ENCODE assay signal across 31 cellular contexts in genomic region chr12:32030676-32031075, GRCh38.
"Had no signal": no experiment of that assay in that cellular context is flagged by ENCODE, and none has a peak within 500 bp of the region (broad histone marks: within the 10 kb centered on the region; RNA-seq: fewer than 3 reads in every experiment).

No MANE protein-coding gene starts in this region.

- ATAC-seq: activated naive CD4-positive, alpha-beta T cell treated with anti-CD3 and anti-CD28 coated beads, Interleukin-2, amount 50 U/mL, for 72 hours; gastrocnemius medialis had no signal

- H3K4me1 ChIP-seq: ascending aorta, breast epithelium, esophagus muscularis mucosa, foreskin keratinocyte, heart left ventricle had no signal

- DNase-seq: activated CD4-positive, alpha-beta memory T cell treated with anti-CD3 and anti-CD28 coated beads, Interleukin-2, amount 10 ng/mL, durations not matched to agents 7 days and 5 days; activated CD4-positive, alpha-beta T cell treated with anti-CD3 and anti-CD28 coated beads for 1 hour; activated CD4-positive, alpha-beta T cell treated with anti-CD3 and anti-CD28 coated beads for 4 hours; activated CD4-positive, alpha-beta T cell treated with anti-CD3 and anti-CD28 coated beads, Interleukin-2, amount 10 ng/mL, durations not matched to agents 7 days and 5 days; activated CD4-positive, alpha-beta T cell treated with anti-CD3 and anti-CD28 coated beads, Interleukin-2, amount 50 U/mL, for 4 hours; activated CD8-positive, alpha-beta memory T cell treated with anti-CD3 and anti-CD28 coated beads, Interleukin-2, amount 50 U/mL, for 48 hours; activated gamma-delta T cell; activated naive CD4-positive, alpha-beta T cell; activated naive CD4-positive, alpha-beta T cell treated with anti-CD3 and anti-CD28 coated beads, Interleukin-2, amount 10 ng/mL, durations not matched to agents 7 days and 5 days; activated naive CD8-positive, alpha-beta T cell treated with anti-CD3 and anti-CD28 coated beads, Interleukin-2, amount 10 ng/mL, durations not matched to agents 7 days and 5 days; activated T-cell treated with anti-CD3 and anti-CD28 coated beads for 4 hours; activated T-cell treated with anti-CD3 and anti-CD28 coated beads, Interleukin-2, amount 50 U/mL, for 24 hours; activated T-cell treated with anti-CD3 and anti-CD28 coated beads, Interleukin-2, amount 50 U/mL, for 72 hours; central memory CD4-positive, alpha-beta T cell; cerebellar nuclear complex; dorsolateral prefrontal cortex; effector memory CD4-positive, alpha-beta T cell; endodermal cell; foreskin keratinocyte; gastrocnemius medialis; glutamatergic neuron; heart left ventricle; T-helper 2 cell had no signal

- H3K27ac Mint-ChIP-seq: activated CD4-positive, alpha-beta memory T cell treated with anti-CD3 and anti-CD28 coated beads, Interleukin-2, amount 10 ng/mL, durations not matched to agents 7 days and 5 days; activated CD4-positive, alpha-beta T cell treated with anti-CD3 and anti-CD28 coated beads, Interleukin-2, amount 10 ng/mL, durations not matched to agents 7 days and 5 days; activated naive CD4-positive, alpha-beta T cell treated with anti-CD3 and anti-CD28 coated beads, Interleukin-2, amount 10 ng/mL, durations not matched to agents 7 days and 5 days; activated naive CD4-positive, alpha-beta T cell treated with anti-CD3 and anti-CD28 coated beads, Interleukin-2, amount 50 U/mL, for 72 hours; activated naive CD8-positive, alpha-beta T cell treated with anti-CD3 and anti-CD28 coated beads, Interleukin-2, amount 10 ng/mL, durations not matched to agents 7 days and 5 days; activated T-cell treated with anti-CD3 and anti-CD28 coated beads, Interleukin-2, amount 50 U/mL, for 24 hours; activated T-cell treated with anti-CD3 and anti-CD28 coated beads, Interleukin-2, amount 50 U/mL, for 72 hours; dendritic cell treated with granulocyte-macrophage colony-stimulating factor and Interleukin-4, amounts not matched to agents 40 ng/mL and 50 ng/mL, for 4 days; endodermal cell had no signal

- H3K9me3 ChIP-seq: ascending aorta, breast epithelium, esophagus muscularis mucosa, gastrocnemius medialis, heart left ventricle had no signal

- H3K27me3 Mint-ChIP-seq: activated CD4-positive, alpha-beta memory T cell treated with anti-CD3 and anti-CD28 coated beads, Interleukin-2, amount 10 ng/mL, durations not matched to agents 7 days and 5 days; activated CD4-positive, alpha-beta T cell treated with anti-CD3 and anti-CD28 coated beads, Interleukin-2, amount 10 ng/mL, durations not matched to agents 7 days and 5 days; activated T-cell treated with anti-CD3 and anti-CD28 coated beads, Interleukin-2, amount 50 U/mL, for 24 hours; brain had no signal

- H3K9me3 Mint-ChIP-seq: activated CD4-positive, alpha-beta memory T cell treated with anti-CD3 and anti-CD28 coated beads, Interleukin-2, amount 10 ng/mL, durations not matched to agents 7 days and 5 days; activated naive CD4-positive, alpha-beta T cell treated with anti-CD3 and anti-CD28 coated beads, Interleukin-2, amount 10 ng/mL, durations not matched to agents 7 days and 5 days; activated naive CD4-positive, alpha-beta T cell treated with anti-CD3 and anti-CD28 coated beads, Interleukin-2, amount 50 U/mL, for 72 hours; activated naive CD8-positive, alpha-beta T cell treated with anti-CD3 and anti-CD28 coated beads, Interleukin-2, amount 10 ng/mL, durations not matched to agents 7 days and 5 days; activated T-cell treated with anti-CD3 and anti-CD28 coated beads, Interleukin-2, amount 50 U/mL, for 24 hours; activated T-cell treated with anti-CD3 and anti-CD28 coated beads, Interleukin-2, amount 50 U/mL, for 72 hours; dendritic cell treated with granulocyte-macrophage colony-stimulating factor and Interleukin-4, amounts not matched to agents 40 ng/mL and 50 ng/mL, for 4 days; endodermal cell had no signal

- H3K27ac ChIP-seq: ascending aorta, breast epithelium, cardiac muscle cell, coronary artery, dorsolateral prefrontal cortex, esophagus muscularis mucosa, foreskin keratinocyte, gastrocnemius medialis, heart left ventricle had no signal

- H3K36me3 ChIP-seq: ascending aorta, breast epithelium, cardiac muscle cell, esophagus muscularis mucosa, gastrocnemius medialis, heart left ventricle had no signal

- H3K27me3 ChIP-seq: ascending aorta, breast epithelium, cardiac muscle cell, dorsolateral prefrontal cortex, esophagus muscularis mucosa, gastrocnemius medialis, heart left ventricle had no signal

- H3K36me3 Mint-ChIP-seq: activated naive CD4-positive, alpha-beta T cell treated with anti-CD3 and anti-CD28 coated beads, Interleukin-2, amount 10 ng/mL, durations not matched to agents 7 days and 5 days; activated naive CD4-positive, alpha-beta T cell treated with anti-CD3 and anti-CD28 coated beads, Interleukin-2, amount 50 U/mL, for 72 hours; brain had no signal

- H3K4me3 ChIP-seq: ascending aorta, breast epithelium, cardiac muscle cell, coronary artery, dorsolateral prefrontal cortex, esophagus muscularis mucosa, gastrocnemius medialis, heart left ventricle had no signal

- H3K4me3 Mint-ChIP-seq: activated CD4-positive, alpha-beta memory T cell treated with anti-CD3 and anti-CD28 coated beads, Interleukin-2, amount 10 ng/mL, durations not matched to agents 7 days and 5 days; activated CD4-positive, alpha-beta T cell treated with anti-CD3 and anti-CD28 coated beads, Interleukin-2, amount 10 ng/mL, durations not matched to agents 7 days and 5 days; activated naive CD4-positive, alpha-beta T cell treated with anti-CD3 and anti-CD28 coated beads, Interleukin-2, amount 10 ng/mL, durations not matched to agents 7 days and 5 days; activated naive CD8-positive, alpha-beta T cell treated with anti-CD3 and anti-CD28 coated beads, Interleukin-2, amount 10 ng/mL, durations not matched to agents 7 days and 5 days; activated T-cell treated with anti-CD3 and anti-CD28 coated beads, Interleukin-2, amount 50 U/mL, for 24 hours; activated T-cell treated with anti-CD3 and anti-CD28 coated beads, Interleukin-2, amount 50 U/mL, for 72 hours; brain; dendritic cell treated with granulocyte-macrophage colony-stimulating factor and Interleukin-4, amounts not matched to agents 40 ng/mL and 50 ng/mL, for 4 days; endodermal cell had no signal
